1 cellular context compared by ENCODE assay signal in the genomic region with DNA sequence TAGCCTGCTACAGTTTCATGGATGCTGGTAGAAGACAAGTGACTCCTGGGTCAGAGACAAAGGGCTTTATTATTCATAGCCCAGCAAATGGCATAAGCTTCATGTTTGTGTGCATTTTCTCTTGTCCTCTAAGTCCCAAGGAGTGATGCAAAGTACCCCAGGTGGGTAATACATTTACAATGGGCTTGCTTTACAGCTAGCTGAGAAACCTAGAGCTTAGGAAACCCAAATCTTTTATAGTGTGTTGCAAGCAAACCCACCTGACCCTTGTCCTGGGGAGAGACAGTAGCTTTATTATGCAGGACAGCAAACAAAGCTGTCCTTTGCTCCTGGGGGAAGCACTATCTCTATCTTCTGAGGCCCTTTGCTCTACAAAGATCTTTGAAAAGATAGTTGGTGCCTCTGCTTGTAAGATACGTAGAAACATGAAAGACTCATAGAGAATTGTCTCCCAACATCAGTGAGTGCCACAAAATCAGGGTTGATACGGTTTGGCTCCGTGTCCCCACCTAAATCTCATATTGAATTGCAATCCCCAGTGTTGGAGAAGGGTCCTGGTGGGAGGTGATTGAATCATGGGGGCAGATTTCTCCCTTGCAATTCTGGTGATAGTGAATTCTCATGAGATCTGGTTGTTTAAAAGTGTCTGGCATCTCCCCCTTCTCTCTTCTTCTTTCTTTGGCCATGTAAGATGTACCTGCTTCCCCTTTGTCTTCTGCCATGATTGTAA.
TF ChIP-seq lines count a peak whose summit lies in the region.

No MANE protein-coding gene starts in this region.

TF ChIP-seq in HepG2, 621 proteins besides CTCF, POLR2A, EP300 and RAD21 (continued from another document and continues in another):
- TF ChIP-seq, protein P1, sequence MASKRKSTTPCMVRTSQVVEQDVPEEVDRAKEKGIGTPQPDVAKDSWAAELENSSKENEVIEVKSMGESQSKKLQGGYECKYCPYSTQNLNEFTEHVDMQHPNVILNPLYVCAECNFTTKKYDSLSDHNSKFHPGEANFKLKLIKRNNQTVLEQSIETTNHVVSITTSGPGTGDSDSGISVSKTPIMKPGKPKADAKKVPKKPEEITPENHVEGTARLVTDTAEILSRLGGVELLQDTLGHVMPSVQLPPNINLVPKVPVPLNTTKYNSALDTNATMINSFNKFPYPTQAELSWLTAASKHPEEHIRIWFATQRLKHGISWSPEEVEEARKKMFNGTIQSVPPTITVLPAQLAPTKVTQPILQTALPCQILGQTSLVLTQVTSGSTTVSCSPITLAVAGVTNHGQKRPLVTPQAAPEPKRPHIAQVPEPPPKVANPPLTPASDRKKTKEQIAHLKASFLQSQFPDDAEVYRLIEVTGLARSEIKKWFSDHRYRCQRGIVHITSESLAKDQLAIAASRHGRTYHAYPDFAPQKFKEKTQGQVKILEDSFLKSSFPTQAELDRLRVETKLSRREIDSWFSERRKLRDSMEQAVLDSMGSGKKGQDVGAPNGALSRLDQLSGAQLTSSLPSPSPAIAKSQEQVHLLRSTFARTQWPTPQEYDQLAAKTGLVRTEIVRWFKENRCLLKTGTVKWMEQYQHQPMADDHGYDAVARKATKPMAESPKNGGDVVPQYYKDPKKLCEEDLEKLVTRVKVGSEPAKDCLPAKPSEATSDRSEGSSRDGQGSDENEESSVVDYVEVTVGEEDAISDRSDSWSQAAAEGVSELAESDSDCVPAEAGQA (IDR thresholded peaks at IDR 0.05; ENCODE audit: low read depth): no peak
- TF ChIP-seq, protein P1 (CRISPR knock-in tag; IDR thresholded peaks at IDR 0.05; ENCODE audit: borderline replicate concordance): no peak
- TF ChIP-seq MZF1 (CRISPR knock-in tag; IDR thresholded peaks at IDR 0.05; ENCODE audit: borderline replicate concordance) (no peak), ZNF235 (CRISPR knock-in tag; IDR thresholded peaks at IDR 0.05; ENCODE audit: borderline replicate concordance) (no peak)
- TF ChIP-seq, protein P2, sequence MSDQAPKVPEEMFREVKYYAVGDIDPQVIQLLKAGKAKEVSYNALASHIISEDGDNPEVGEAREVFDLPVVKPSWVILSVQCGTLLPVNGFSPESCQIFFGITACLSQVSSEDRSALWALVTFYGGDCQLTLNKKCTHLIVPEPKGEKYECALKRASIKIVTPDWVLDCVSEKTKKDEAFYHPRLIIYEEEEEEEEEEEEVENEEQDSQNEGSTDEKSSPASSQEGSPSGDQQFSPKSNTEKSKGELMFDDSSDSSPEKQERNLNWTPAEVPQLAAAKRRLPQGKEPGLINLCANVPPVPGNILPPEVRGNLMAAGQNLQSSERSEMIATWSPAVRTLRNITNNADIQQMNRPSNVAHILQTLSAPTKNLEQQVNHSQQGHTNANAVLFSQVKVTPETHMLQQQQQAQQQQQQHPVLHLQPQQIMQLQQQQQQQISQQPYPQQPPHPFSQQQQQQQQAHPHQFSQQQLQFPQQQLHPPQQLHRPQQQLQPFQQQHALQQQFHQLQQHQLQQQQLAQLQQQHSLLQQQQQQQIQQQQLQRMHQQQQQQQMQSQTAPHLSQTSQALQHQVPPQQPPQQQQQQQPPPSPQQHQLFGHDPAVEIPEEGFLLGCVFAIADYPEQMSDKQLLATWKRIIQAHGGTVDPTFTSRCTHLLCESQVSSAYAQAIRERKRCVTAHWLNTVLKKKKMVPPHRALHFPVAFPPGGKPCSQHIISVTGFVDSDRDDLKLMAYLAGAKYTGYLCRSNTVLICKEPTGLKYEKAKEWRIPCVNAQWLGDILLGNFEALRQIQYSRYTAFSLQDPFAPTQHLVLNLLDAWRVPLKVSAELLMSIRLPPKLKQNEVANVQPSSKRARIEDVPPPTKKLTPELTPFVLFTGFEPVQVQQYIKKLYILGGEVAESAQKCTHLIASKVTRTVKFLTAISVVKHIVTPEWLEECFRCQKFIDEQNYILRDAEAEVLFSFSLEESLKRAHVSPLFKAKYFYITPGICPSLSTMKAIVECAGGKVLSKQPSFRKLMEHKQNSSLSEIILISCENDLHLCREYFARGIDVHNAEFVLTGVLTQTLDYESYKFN (CRISPR knock-in tag; conservative IDR thresholded peaks at IDR 0.05): peak; percentile 98
- TF ChIP-seq, protein P3, sequence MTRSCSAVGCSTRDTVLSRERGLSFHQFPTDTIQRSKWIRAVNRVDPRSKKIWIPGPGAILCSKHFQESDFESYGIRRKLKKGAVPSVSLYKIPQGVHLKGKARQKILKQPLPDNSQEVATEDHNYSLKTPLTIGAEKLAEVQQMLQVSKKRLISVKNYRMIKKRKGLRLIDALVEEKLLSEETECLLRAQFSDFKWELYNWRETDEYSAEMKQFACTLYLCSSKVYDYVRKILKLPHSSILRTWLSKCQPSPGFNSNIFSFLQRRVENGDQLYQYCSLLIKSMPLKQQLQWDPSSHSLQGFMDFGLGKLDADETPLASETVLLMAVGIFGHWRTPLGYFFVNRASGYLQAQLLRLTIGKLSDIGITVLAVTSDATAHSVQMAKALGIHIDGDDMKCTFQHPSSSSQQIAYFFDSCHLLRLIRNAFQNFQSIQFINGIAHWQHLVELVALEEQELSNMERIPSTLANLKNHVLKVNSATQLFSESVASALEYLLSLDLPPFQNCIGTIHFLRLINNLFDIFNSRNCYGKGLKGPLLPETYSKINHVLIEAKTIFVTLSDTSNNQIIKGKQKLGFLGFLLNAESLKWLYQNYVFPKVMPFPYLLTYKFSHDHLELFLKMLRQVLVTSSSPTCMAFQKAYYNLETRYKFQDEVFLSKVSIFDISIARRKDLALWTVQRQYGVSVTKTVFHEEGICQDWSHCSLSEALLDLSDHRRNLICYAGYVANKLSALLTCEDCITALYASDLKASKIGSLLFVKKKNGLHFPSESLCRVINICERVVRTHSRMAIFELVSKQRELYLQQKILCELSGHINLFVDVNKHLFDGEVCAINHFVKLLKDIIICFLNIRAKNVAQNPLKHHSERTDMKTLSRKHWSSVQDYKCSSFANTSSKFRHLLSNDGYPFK (CRISPR knock-in tag; IDR thresholded peaks at IDR 0.05; ENCODE audit: borderline replicate concordance): no peak
- TF ChIP-seq, protein P4, sequence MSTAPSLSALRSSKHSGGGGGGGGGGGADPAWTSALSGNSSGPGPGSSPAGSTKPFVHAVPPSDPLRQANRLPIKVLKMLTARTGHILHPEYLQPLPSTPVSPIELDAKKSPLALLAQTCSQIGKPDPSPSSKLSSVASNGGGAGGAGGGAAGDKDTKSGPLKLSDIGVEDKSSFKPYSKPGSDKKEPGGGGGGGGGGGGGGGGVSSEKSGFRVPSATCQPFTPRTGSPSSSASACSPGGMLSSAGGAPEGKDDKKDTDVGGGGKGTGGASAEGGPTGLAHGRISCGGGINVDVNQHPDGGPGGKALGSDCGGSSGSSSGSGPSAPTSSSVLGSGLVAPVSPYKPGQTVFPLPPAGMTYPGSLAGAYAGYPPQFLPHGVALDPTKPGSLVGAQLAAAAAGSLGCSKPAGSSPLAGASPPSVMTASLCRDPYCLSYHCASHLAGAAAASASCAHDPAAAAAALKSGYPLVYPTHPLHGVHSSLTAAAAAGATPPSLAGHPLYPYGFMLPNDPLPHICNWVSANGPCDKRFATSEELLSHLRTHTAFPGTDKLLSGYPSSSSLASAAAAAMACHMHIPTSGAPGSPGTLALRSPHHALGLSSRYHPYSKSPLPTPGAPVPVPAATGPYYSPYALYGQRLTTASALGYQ (CRISPR knock-in tag; IDR thresholded peaks at IDR 0.05): peak; percentile 86
- TF ChIP-seq, protein P5, sequence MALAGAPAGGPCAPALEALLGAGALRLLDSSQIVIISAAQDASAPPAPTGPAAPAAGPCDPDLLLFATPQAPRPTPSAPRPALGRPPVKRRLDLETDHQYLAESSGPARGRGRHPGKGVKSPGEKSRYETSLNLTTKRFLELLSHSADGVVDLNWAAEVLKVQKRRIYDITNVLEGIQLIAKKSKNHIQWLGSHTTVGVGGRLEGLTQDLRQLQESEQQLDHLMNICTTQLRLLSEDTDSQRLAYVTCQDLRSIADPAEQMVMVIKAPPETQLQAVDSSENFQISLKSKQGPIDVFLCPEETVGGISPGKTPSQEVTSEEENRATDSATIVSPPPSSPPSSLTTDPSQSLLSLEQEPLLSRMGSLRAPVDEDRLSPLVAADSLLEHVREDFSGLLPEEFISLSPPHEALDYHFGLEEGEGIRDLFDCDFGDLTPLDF (CRISPR knock-in tag; IDR thresholded peaks at IDR 0.05): no peak
- TF ChIP-seq, protein P6, sequence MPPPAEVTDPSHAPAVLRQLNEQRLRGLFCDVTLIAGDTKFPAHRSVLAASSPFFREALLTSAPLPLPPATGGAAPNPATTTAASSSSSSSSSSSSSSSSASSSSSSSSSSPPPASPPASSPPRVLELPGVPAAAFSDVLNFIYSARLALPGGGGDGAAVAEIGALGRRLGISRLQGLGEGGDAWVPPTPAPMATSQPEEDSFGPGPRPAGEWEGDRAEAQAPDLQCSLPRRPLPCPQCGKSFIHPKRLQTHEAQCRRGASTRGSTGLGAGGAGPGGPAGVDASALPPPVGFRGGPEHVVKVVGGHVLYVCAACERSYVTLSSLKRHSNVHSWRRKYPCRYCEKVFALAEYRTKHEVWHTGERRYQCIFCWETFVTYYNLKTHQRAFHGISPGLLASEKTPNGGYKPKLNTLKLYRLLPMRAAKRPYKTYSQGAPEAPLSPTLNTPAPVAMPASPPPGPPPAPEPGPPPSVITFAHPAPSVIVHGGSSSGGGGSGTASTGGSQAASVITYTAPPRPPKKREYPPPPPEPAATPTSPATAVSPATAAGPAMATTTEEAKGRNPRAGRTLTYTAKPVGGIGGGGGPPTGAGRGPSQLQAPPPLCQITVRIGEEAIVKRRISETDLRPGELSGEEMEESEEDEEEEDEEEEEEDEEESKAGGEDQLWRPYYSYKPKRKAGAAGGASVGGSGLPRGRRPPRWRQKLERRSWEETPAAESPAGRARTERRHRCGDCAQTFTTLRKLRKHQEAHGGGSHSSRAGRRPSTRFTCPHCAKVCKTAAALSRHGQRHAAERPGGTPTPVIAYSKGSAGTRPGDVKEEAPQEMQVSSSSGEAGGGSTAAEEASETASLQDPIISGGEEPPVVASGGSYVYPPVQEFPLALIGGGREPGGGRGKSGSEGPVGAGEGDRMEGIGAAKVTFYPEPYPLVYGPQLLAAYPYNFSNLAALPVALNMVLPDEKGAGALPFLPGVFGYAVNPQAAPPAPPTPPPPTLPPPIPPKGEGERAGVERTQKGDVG (CRISPR knock-in tag; IDR thresholded peaks at IDR 0.05; ENCODE audit: borderline replicate concordance): no peak
- TF ChIP-seq, protein P7, sequence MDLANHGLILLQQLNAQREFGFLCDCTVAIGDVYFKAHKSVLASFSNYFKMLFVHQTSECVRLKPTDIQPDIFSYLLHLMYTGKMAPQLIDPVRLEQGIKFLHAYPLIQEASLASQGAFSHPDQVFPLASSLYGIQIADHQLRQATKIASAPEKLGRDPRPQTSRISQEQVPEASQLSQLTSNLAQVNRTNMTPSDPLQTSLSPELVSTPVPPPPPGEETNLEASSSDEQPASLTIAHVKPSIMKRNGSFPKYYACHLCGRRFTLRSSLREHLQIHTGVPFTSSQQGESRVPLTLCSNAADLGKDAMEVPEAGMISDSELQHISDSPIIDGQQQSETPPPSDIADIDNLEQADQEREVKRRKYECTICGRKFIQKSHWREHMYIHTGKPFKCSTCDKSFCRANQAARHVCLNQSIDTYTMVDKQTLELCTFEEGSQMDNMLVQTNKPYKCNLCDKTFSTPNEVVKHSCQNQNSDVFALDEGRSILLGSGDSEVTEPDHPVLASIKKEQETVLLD (CRISPR knock-in tag; IDR thresholded peaks at IDR 0.05; ENCODE audit: low read depth): no peak
- TF ChIP-seq, protein P8, sequence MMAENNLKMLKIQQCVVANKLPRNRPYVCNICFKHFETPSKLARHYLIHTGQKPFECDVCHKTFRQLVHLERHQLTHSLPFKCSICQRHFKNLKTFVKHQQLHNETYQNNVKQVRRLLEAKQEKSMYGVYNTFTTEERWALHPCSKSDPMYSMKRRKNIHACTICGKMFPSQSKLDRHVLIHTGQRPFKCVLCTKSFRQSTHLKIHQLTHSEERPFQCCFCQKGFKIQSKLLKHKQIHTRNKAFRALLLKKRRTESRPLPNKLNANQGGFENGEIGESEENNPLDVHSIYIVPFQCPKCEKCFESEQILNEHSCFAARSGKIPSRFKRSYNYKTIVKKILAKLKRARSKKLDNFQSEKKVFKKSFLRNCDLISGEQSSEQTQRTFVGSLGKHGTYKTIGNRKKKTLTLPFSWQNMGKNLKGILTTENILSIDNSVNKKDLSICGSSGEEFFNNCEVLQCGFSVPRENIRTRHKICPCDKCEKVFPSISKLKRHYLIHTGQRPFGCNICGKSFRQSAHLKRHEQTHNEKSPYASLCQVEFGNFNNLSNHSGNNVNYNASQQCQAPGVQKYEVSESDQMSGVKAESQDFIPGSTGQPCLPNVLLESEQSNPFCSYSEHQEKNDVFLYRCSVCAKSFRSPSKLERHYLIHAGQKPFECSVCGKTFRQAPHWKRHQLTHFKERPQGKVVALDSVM (CRISPR knock-in tag; IDR thresholded peaks at IDR 0.05): peak; percentile 35; the same call in 1 of the 2 replicates
- TF ChIP-seq, protein P9, sequence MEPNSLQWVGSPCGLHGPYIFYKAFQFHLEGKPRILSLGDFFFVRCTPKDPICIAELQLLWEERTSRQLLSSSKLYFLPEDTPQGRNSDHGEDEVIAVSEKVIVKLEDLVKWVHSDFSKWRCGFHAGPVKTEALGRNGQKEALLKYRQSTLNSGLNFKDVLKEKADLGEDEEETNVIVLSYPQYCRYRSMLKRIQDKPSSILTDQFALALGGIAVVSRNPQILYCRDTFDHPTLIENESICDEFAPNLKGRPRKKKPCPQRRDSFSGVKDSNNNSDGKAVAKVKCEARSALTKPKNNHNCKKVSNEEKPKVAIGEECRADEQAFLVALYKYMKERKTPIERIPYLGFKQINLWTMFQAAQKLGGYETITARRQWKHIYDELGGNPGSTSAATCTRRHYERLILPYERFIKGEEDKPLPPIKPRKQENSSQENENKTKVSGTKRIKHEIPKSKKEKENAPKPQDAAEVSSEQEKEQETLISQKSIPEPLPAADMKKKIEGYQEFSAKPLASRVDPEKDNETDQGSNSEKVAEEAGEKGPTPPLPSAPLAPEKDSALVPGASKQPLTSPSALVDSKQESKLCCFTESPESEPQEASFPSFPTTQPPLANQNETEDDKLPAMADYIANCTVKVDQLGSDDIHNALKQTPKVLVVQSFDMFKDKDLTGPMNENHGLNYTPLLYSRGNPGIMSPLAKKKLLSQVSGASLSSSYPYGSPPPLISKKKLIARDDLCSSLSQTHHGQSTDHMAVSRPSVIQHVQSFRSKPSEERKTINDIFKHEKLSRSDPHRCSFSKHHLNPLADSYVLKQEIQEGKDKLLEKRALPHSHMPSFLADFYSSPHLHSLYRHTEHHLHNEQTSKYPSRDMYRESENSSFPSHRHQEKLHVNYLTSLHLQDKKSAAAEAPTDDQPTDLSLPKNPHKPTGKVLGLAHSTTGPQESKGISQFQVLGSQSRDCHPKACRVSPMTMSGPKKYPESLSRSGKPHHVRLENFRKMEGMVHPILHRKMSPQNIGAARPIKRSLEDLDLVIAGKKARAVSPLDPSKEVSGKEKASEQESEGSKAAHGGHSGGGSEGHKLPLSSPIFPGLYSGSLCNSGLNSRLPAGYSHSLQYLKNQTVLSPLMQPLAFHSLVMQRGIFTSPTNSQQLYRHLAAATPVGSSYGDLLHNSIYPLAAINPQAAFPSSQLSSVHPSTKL (CRISPR knock-in tag; IDR thresholded peaks at IDR 0.05): peak; percentile 94
